13 cellular contexts compared by ENCODE assay signal in genomic region chr10:77613476-77614130, GRCh38. TPM values are rescaled to one million over a fixed set of nuclear protein-coding genes. Genes with fewer than 3 reads are reported as not detected.
DNase-seq lines count a peak whose midpoint lies in the region; ATAC-seq and TF ChIP-seq lines count a peak whose summit lies in the region.
"Had no signal": no experiment of that assay in that cellular context is flagged by ENCODE, and none has a peak within 500 bp of the region (broad histone marks: within the 10 kb centered on the region; RNA-seq: fewer than 3 reads in every experiment).

No MANE protein-coding gene starts in this region.

- H3K27me3 ChIP-seq in sigmoid colon (no peaks in the 10 kb centered on the region), left lung (peaks cover 0 to 21% of the 10 kb centered on the region in 2 donors)

- no peak for TF ChIP-seq POLR2A in sigmoid colon (IDR thresholded peaks at IDR 0.05)

- no peaks in the 10 kb centered on the region for H3K4me1 Mint-ChIP-seq in T-helper 17 cell
- H3K4me1 Mint-ChIP-seq: activated CD4-positive, alpha-beta memory T cell treated with anti-CD3 and anti-CD28 coated beads, Interleukin-2, amount 10 ng/mL, durations not matched to agents 7 days and 5 days had no signal

- DNase-seq in NOMO-1 treated with DMSO at 0.1 percent for 48 hours (lab: John Stamatoyannopoulos, UW; ENCODE audit: unreplicated experiment), result peak; percentile 63
- peak; percentile 14 for DNase-seq in epithelial cell of prostate (ENCODE audit: low read depth, low spot score)
- DNase-seq in sigmoid colon, result peak; percentile 63
- no peak for DNase-seq in NCI-H1436 treated with DMSO at 0.1 percent for 48 hours (lab: John Stamatoyannopoulos, UW)
- DNase-seq in left lung, result no peak
- no peak for DNase-seq in T-helper 17 cell
- DNase-seq: activated CD4-positive, alpha-beta memory T cell treated with anti-CD3 and anti-CD28 coated beads, Interleukin-2, amount 10 ng/mL, durations not matched to agents 7 days and 5 days; CD8-positive, alpha-beta T cell; cerebellar nuclear complex; GOT3 had no signal

- peak overlapping the region; percentile 22 for H3K27ac ChIP-seq in epithelial cell of prostate
- peak overlapping the region; percentile 30 to 77 (median 58) for H3K27ac ChIP-seq in sigmoid colon
- H3K27ac ChIP-seq in left lung, result no peak overlapping the region

- H3K36me3 ChIP-seq in sigmoid colon, result no peaks in the 10 kb centered on the region
- H3K36me3 ChIP-seq in left lung, result no peaks in the 10 kb centered on the region

- H3K27ac Mint-ChIP-seq in T-helper 17 cell, result no peak overlapping the region
- H3K27ac Mint-ChIP-seq: activated CD4-positive, alpha-beta memory T cell treated with anti-CD3 and anti-CD28 coated beads, Interleukin-2, amount 10 ng/mL, durations not matched to agents 7 days and 5 days; CD8-positive, alpha-beta T cell had no signal

- TF ChIP-seq CTCF in sigmoid colon (IDR thresholded peaks at IDR 0.05) (no peak), left lung (IDR thresholded peaks at IDR 0.05) (no peak)

- WGBS in sigmoid colon, 2 donors, result 11 to 47% methylated on average over 9 of the region's 9 CpGs

- H3K27me3 Mint-ChIP-seq in T-helper 17 cell, result peaks cover 46% of the 10 kb centered on the region

- H3K4me3 ChIP-seq in sigmoid colon (no peak overlapping the region), left lung (no peak overlapping the region)

- H3K4me1 ChIP-seq in sigmoid colon, result peaks cover 0 to 80% (median 64%) of the 10 kb centered on the region in 4 donors
- H3K4me1 ChIP-seq in left lung, result no peaks in the 10 kb centered on the region

- H3K4me3 Mint-ChIP-seq in T-helper 17 cell, result no peak overlapping the region
- H3K4me3 Mint-ChIP-seq: activated CD4-positive, alpha-beta memory T cell treated with anti-CD3 and anti-CD28 coated beads, Interleukin-2, amount 10 ng/mL, durations not matched to agents 7 days and 5 days; CD8-positive, alpha-beta T cell; T-helper 1 cell treated with Interleukin-12 subunit alpha and Interleukin-12 subunit beta and Interleukin-4 antibody, amounts not matched to agents 30 μg/mL and 1 μg/mL, for 36 hours had no signal

- peak; percentile 59 for ATAC-seq in HG03432 (IDR thresholded peaks at IDR 0.05; ENCODE audit: unreplicated experiment)
- ATAC-seq in left lung, result no peak
- no peak for ATAC-seq in T-helper 17 cell
- ATAC-seq: CD8-positive, alpha-beta T cell; sciatic nerve had no signal

- no peaks in the 10 kb centered on the region for H3K9me3 ChIP-seq in sigmoid colon
- no peaks in the 10 kb centered on the region for H3K9me3 ChIP-seq in left lung
- no peaks in the 10 kb centered on the region for H3K9me3 ChIP-seq in T-helper 17 cell (ENCODE audit: control insufficient read depth, low read length, poor library complexity, severe bottlenecking)

- H3K36me3 Mint-ChIP-seq in T-helper 17 cell (ENCODE audit: low read depth), result no peaks in the 10 kb centered on the region
- H3K36me3 Mint-ChIP-seq: CD8-positive, alpha-beta T cell had no signal

- intact Hi-C loops in sigmoid colon (cut with DNase I), result no loop called here
- intact Hi-C loops in left lung (cut with DNase I), result no loop called here

- TF ChIP-seq EP300 in sigmoid colon (IDR thresholded peaks at IDR 0.05), result no peak

RNA-seq across cellular contexts. Expression of gene KCNMA1, which starts 24.0 kb away (rescaled TPM):
- total RNA-seq in sigmoid colon (100 to 1,000 TPM; 256 to 427 (median 312) TPM), left lung (10 to 100 TPM; 14.8 to 21.1 TPM), T-helper 17 cell (under 1 TPM in 1 of 2 donors, not detected in 1; 0.27 TPM)
- polyA plus RNA-seq in sigmoid colon, result 10 to 100 TPM; 15.3 to 25.3 (median 16.8) TPM
- total RNA-seq: CD8-positive, alpha-beta T cell had no signal

Comparison
In these comparisons a context has a peak if more than half of its experiments do, and no peak if none do; other contexts are left out.
1. DNase-seq: peak in NOMO-1 treated with DMSO at 0.1 percent for 48 hours (single experiment), epithelial cell of prostate (single experiment) and sigmoid colon (single experiment); none in NCI-H1436 treated with DMSO at 0.1 percent for 48 hours (single experiment), left lung (0 of 2) and T-helper 17 cell (0 of 3).
2. H3K27ac ChIP-seq: peak in epithelial cell of prostate (single experiment) and sigmoid colon (4 of 4); none in left lung (0 of 2).
3. RNA of gene KCNMA1, which starts 24.0 kb away (total RNA-seq): 256 to 427 TPM in sigmoid colon and 14.8 to 21.1 TPM in left lung; 0.27 TPM in T-helper 17 cell; every median in the first group is over 10 times any median in the second.